7 cellular contexts compared by ENCODE assay signal in the genomic region with DNA sequence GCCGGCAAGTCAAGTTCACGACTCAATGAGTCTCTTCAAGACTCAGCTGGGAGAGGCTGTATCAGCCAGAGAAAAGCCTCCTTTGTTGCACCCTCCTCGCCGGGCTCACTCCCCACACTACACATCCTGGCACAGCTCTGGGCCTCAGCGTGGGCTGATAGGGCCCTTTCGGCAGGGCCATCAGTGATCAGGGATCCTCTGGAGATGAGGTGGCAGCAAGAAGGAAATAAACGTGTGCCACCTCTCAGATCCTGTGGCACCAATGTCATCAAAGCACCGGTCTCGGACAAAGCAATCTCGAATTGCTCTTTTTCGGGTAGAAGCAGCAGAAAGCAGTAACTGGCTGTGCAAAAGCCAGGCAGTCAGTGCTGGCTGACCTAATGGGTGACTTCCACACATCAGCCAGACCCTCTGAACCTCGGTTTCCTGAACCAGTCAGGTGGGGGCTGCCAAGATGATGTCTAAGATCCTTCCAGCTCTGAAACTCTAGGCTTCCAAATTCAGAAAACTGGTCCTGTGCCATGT. TPM values are rescaled to one million over a fixed set of nuclear protein-coding genes. Genes with fewer than 3 reads are reported as not detected.
DNase-seq lines count a peak whose midpoint lies in the region; ATAC-seq and TF ChIP-seq lines count a peak whose summit lies in the region.

No MANE protein-coding gene starts in this region.

- H3K27me3 Mint-ChIP-seq in activated naive CD8-positive, alpha-beta T cell: no peaks in the 10 kb centered on the region
- no peaks in the 10 kb centered on the region for H3K27me3 Mint-ChIP-seq in stimulated activated naive CD8-positive, alpha-beta T cell treated with anti-CD3 and anti-CD28 coated beads, Interleukin-15, Interleukin-2, amounts not matched to agents 100 ng/mL and 50 ng/mL, for 24 hours

- H3K9me3 Mint-ChIP-seq in activated naive CD8-positive, alpha-beta T cell (ENCODE audit: low read depth): no peaks in the 10 kb centered on the region
- no peaks in the 10 kb centered on the region for H3K9me3 Mint-ChIP-seq in stimulated activated naive CD8-positive, alpha-beta T cell treated with anti-CD3 and anti-CD28 coated beads, Interleukin-15, Interleukin-2, amounts not matched to agents 100 ng/mL and 50 ng/mL, for 24 hours

- H3K9ac ChIP-seq in KMS-11: no peak overlapping the region

- peak overlapping the region; percentile 97 for H3K4me3 Mint-ChIP-seq in activated naive CD8-positive, alpha-beta T cell
- peak overlapping the region; percentile 97 for H3K4me3 Mint-ChIP-seq in stimulated activated naive CD8-positive, alpha-beta T cell treated with anti-CD3 and anti-CD28 coated beads, Interleukin-15, Interleukin-2, amounts not matched to agents 100 ng/mL and 50 ng/mL, for 24 hours

- DNase-seq in kidney epithelial cell (ENCODE audit: low read depth): no peak
- DNase-seq in NCI-H446 treated with DMSO at 0.1 percent for 48 hours (lab: John Stamatoyannopoulos, UW): no peak
- no peak for DNase-seq in NCI-H446 (lab: John Stamatoyannopoulos, UW)

- no peak overlapping the region for H3K27ac ChIP-seq in KMS-11

- no peaks in the 10 kb centered on the region for H4K20me1 ChIP-seq in KMS-11 (ENCODE audit: insufficient read depth)

- no peak overlapping the region for H2AFZ ChIP-seq in KMS-11 (ENCODE audit: low read depth)

- H3K4me1 ChIP-seq in KMS-11 (ENCODE audit: low read depth, poor library complexity, severe bottlenecking): peaks cover 52% of the 10 kb centered on the region

- H3K4me3 ChIP-seq in KMS-11 (IDR thresholded peaks at IDR 0.05; ENCODE audit: insufficient read depth, low read depth, low read length) (no peak overlapping the region), kidney epithelial cell (ENCODE audit: low read depth, low read length) (peak overlapping the region; percentile 89)

- no peak for ATAC-seq in HG02588 (IDR thresholded peaks at IDR 0.05; ENCODE audit: unreplicated experiment)

- peak overlapping the region; percentile 93 for H3K27ac Mint-ChIP-seq in activated naive CD8-positive, alpha-beta T cell
- H3K27ac Mint-ChIP-seq in stimulated activated naive CD8-positive, alpha-beta T cell treated with anti-CD3 and anti-CD28 coated beads, Interleukin-15, Interleukin-2, amounts not matched to agents 100 ng/mL and 50 ng/mL, for 24 hours: peak overlapping the region; percentile 90

- peaks cover 42% of the 10 kb centered on the region for H3K79me2 ChIP-seq in KMS-11 (ENCODE audit: insufficient read depth, low read depth)

- H3K27me3 ChIP-seq in KMS-11 (ENCODE audit: insufficient read depth, low read depth): no peaks in the 10 kb centered on the region
- no peaks in the 10 kb centered on the region for H3K27me3 ChIP-seq in kidney epithelial cell (ENCODE audit: control insufficient read depth, insufficient read depth, low read length)

- H3K4me2 ChIP-seq in KMS-11: peak overlapping the region; percentile 97; the same call in 1 of the 2 replicates

- TF ChIP-seq CTCF in KMS-11 (conservative IDR thresholded peaks at IDR 0.05; ENCODE audit: low read depth, low read length) (no peak), kidney epithelial cell (IDR thresholded peaks at IDR 0.05; ENCODE audit: insufficient read depth, low read length, poor library complexity, severe bottlenecking) (no peak)

- peaks cover 3% of the 10 kb centered on the region for H3K36me3 Mint-ChIP-seq in activated naive CD8-positive, alpha-beta T cell
- peaks cover 55% of the 10 kb centered on the region for H3K36me3 Mint-ChIP-seq in stimulated activated naive CD8-positive, alpha-beta T cell treated with anti-CD3 and anti-CD28 coated beads, Interleukin-15, Interleukin-2, amounts not matched to agents 100 ng/mL and 50 ng/mL, for 24 hours (ENCODE audit: low read depth)

- peaks cover 78% of the 10 kb centered on the region for H3K4me1 Mint-ChIP-seq in activated naive CD8-positive, alpha-beta T cell (ENCODE audit: low read depth)
- peaks cover 86% of the 10 kb centered on the region for H3K4me1 Mint-ChIP-seq in stimulated activated naive CD8-positive, alpha-beta T cell treated with anti-CD3 and anti-CD28 coated beads, Interleukin-15, Interleukin-2, amounts not matched to agents 100 ng/mL and 50 ng/mL, for 24 hours (ENCODE audit: low read depth)

- no peaks in the 10 kb centered on the region for H3K36me3 ChIP-seq in KMS-11 (ENCODE audit: insufficient read depth)
- H3K36me3 ChIP-seq in kidney epithelial cell (ENCODE audit: control insufficient read depth, insufficient read depth, low read length): peaks cover 3% of the 10 kb centered on the region

RNA-seq across cellular contexts. Expression of a gene that starts 2.1 kb away (rescaled TPM):
- total RNA-seq in kidney epithelial cell: 87.7 and 100 TPM in 2 replicates

RNA-seq across cellular contexts. Expression of a gene that starts 31.8 kb away (rescaled TPM):
- total RNA-seq in kidney epithelial cell: 10.7 and 12.8 TPM in 2 replicates

RNA-seq across cellular contexts. Expression of a gene that starts 40.7 kb away (rescaled TPM):
- 24.8 and 28.6 TPM in 2 replicates for total RNA-seq in kidney epithelial cell

RNA-seq across cellular contexts. Expression of a gene that starts 48.2 kb away (rescaled TPM):
- total RNA-seq in kidney epithelial cell: 26.9 and 31.1 TPM in 2 replicates

RNA-seq across cellular contexts. Expression of a gene that starts 59.4 kb away (rescaled TPM):
- total RNA-seq in kidney epithelial cell: not detected in 2 replicates
